26 cellular contexts compared by ENCODE assay signal in the genomic region with DNA sequence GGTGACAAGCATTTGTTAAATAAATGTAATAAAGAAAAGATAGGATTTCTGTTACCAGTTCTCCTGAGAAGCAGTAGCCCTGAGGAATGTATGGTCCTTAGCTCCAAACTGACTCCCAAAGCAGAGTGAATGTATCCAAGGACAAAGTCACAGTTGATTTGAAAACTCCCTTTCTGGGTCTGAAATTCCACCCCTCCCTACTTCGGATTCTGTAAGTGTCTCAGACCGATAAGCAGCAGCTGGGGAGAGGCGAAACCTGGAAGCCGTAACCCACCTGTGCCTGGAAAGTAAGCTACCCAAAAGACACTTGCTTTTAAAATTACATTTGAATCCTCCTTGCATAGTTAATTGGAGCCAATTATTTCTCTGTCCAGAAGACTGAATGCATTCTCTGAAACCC.
"Had no signal": no experiment of that assay in that cellular context is flagged by ENCODE, and none has a peak within 500 bp of the region (broad histone marks: within the 10 kb centered on the region; RNA-seq: fewer than 3 reads in every experiment).

No MANE protein-coding gene starts in this region.

- H3K4me1 ChIP-seq: colonic mucosa, gastrocnemius medialis, left lung, lower lobe of right lung had no signal

- H3K9me3 ChIP-seq: colonic mucosa, gastrocnemius medialis, left lung, lower lobe of right lung, mucosa of descending colon had no signal

- H3K36me3 ChIP-seq: colonic mucosa, gastrocnemius medialis, left lung, lower lobe of right lung had no signal

- DNase-seq: colonic mucosa; cortex of kidney; effector CD8-positive, alpha-beta T cell; effector memory CD8-positive, alpha-beta T cell; endodermal cell; erythroblast; foreskin fibroblast; foreskin melanocyte; gastrocnemius medialis; glutamatergic neuron; head of caudate nucleus; hypothalamus; immature natural killer cell; islet precursor cell; kidney; kidney glomerular epithelial cell; left colon; left lung; left ventricle myocardium superior; lower lobe of right lung; mesenchymal stem cell; mucosa of descending colon; naive B cell had no signal

- H3K27ac ChIP-seq: colonic mucosa, epithelial cell of prostate, gastrocnemius medialis, hepatocyte, left lung, lower lobe of right lung had no signal

- H3K4me3 ChIP-seq: colonic mucosa, gastrocnemius medialis, hepatocyte, left lung, lower lobe of right lung, mucosa of descending colon had no signal

- ATAC-seq: effector memory CD8-positive, alpha-beta T cell; esophagus mucosa; gastrocnemius medialis; left colon; left lung; left ventricle myocardium superior; lower lobe of right lung; mucosa of descending colon had no signal

- H3K27me3 ChIP-seq: colonic mucosa, gastrocnemius medialis, hepatocyte, left lung had no signal
